Comparison of ENCODE assay signal across 1 cellular context in the genomic region with DNA sequence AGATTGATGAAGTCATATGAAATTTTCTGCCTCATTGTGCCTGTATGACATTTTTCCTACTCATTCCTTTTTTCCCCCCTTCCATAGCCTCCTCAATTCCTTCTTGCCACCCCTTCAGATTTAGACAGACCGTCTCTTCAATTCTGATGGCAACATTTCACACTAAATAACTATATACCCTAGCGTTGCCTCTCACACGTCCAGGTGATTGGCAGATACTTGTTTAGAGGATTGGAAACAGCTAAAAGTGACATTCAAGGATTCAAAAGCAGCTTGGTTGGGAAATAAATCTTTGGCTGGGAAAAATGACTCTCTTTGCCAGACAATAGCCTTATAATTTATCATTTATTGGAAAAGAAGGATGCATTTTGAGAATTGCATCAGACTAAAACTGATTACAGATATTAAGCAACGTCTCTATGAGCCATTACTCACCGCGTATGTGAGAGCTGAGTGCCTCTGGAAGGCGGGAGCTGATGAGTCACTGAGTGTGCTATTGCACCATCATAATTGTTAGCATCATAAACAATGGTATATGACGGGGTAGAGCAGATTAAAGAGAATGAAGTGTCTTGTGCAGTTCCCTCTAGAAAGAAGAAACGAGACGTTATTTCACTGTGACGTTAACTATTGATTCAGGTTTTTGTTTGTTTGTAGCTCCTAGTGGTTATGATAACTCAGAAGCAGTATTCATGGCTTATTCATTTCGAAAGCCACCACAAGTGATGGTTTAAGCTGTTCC.
TF ChIP-seq lines count a peak whose summit lies in the region.

No MANE protein-coding gene starts in this region.

TF ChIP-seq in GM23338, 12 proteins besides CTCF, POLR2A, EP300 and RAD21 (continued from another document):
- no peak for TF ChIP-seq ZNF462 (CRISPR knock-in tag; IDR thresholded peaks at IDR 0.05)
- no peak for TF ChIP-seq REST (IDR thresholded peaks at IDR 0.05; ENCODE audit: unreplicated experiment)
- TF ChIP-seq, protein P1, sequence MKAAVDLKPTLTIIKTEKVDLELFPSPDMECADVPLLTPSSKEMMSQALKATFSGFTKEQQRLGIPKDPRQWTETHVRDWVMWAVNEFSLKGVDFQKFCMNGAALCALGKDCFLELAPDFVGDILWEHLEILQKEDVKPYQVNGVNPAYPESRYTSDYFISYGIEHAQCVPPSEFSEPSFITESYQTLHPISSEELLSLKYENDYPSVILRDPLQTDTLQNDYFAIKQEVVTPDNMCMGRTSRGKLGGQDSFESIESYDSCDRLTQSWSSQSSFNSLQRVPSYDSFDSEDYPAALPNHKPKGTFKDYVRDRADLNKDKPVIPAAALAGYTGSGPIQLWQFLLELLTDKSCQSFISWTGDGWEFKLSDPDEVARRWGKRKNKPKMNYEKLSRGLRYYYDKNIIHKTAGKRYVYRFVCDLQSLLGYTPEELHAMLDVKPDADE (IDR thresholded peaks at IDR 0.05): no peak
- TF ChIP-seq STAT1 (IDR thresholded peaks at IDR 0.05; ENCODE audit: unreplicated experiment): no peak
- no peak for TF ChIP-seq ZNF331 (CRISPR knock-in tag; IDR thresholded peaks at IDR 0.05; ENCODE audit: low read depth)
- TF ChIP-seq EZH2phosphoT487 (IDR thresholded peaks at IDR 0.05; ENCODE audit: unreplicated experiment): no peak
- TF ChIP-seq EZH2 (IDR thresholded peaks at IDR 0.05; ENCODE audit: low read depth, unreplicated experiment): no peak
- no peak for TF ChIP-seq ZNF114 (CRISPR knock-in tag; IDR thresholded peaks at IDR 0.05)
- TF ChIP-seq JUNB (IDR thresholded peaks at IDR 0.05; ENCODE audit: unreplicated experiment): no peak
- no peak for TF ChIP-seq CREB1 (CRISPR knock-in tag; IDR thresholded peaks at IDR 0.05; ENCODE audit: low read depth)
